1 cellular context compared by ENCODE assay signal in genomic region chr22:38513063-38513462, GRCh38.
A peak's percentile ranks its signal among the peaks of the same experiment; 100 is the strongest.
TF ChIP-seq lines count a peak whose summit lies in the region.

No MANE protein-coding gene starts in this region.

TF ChIP-seq in K562, 482 proteins besides CTCF, POLR2A, EP300 and RAD21:
- no peak for TF ChIP-seq KDM4B (IDR thresholded peaks at IDR 0.05; ENCODE audit: borderline replicate concordance in 2 of 2, low read depth in 1 of 2)
- TF ChIP-seq PKNOX1 (IDR thresholded peaks at IDR 0.05) = 0 out of 2 replicates have a peak, but pooled peaks have one; percentile 19
- TF ChIP-seq PRDM10 (IDR thresholded peaks at IDR 0.05; ENCODE audit: partially characterized antibody) = peak; percentile 16
- TF ChIP-seq ZNF280A (IDR thresholded peaks at IDR 0.05; ENCODE audit: low read depth, partially characterized antibody) = no peak
- peak; percentile 76 for TF ChIP-seq ZFX (CRISPR knock-in tag; IDR thresholded peaks at IDR 0.05)
- TF ChIP-seq NR2C2 (CRISPR knock-in tag; IDR thresholded peaks at IDR 0.05) = no peak
- TF ChIP-seq NR2C2 (tag; IDR thresholded peaks at IDR 0.05) = peak; percentile 48; the same call in 1 of the 2 replicates
- 0 out of 2 replicates have a peak, but pooled peaks have one; percentile 17 for TF ChIP-seq FOSL1 (tag; conservative IDR thresholded peaks at IDR 0.05)
- TF ChIP-seq LCOR (CRISPR knock-in tag; IDR thresholded peaks at IDR 0.05) = no peak
- TF ChIP-seq CREM (IDR thresholded peaks at IDR 0.05; ENCODE audit: low read depth) = 0 out of 2 replicates have a peak, but pooled peaks have one; percentile 11
- TF ChIP-seq ZBED1 (IDR thresholded peaks at IDR 0.05) = no peak
- 0 out of 2 replicates have a peak, but pooled peaks have one; percentile 15 for TF ChIP-seq ADNP (tag; IDR thresholded peaks at IDR 0.05)
